In the genomic region with DNA sequence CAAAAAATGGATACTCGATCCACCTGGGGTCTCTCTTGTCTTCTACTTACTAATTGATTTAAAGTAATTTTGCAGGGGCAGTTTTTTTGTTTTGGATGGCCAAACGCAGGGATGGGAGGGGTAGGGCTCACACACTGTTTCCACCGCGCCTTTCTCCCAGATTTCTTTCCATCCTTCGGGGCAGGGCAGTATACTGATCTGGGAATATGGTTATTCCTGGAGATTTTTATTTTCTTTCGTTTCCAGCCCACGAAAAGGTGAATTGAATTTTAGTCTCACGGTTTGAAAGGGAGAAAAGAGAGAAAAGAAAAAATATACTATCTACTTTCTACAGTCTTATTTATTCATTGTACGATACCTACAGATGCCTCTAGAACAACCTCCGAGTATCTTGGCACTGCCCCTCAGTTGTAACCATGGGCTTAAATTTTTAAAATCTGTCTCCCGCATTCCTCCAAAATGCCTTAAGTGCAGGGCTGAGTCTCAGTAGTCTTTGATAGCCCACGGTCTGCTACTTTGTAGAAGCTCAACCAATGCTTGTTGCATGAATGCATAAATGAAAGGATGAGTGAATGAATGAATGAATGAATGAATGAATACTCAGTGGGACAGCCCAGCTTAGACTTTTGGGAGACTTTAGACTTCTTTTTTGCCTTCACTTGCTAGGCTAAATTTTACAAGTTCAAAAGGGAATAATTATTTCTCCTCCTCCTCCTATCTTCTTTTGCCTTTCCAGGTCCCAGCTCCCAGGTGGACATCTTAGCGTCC, we compare ENCODE assay signal across 8 cellular contexts. TPM values are rescaled to one million over a fixed set of nuclear protein-coding genes. Genes with fewer than 3 reads are reported as not detected.
DNase-seq lines count a peak whose midpoint lies in the region; TF ChIP-seq lines count a peak whose summit lies in the region.

No MANE protein-coding gene starts in this region.

- no peaks in the 10 kb centered on the region for H3K9me3 ChIP-seq in SJSA1 (replicated peaks)

- H3K27me3 ChIP-seq in SJSA1 (replicated peaks) = no peaks in the 10 kb centered on the region

- H3K36me3 ChIP-seq in SJSA1 = no peaks in the 10 kb centered on the region

- peak overlapping the region; percentile 49 for H3K4me3 ChIP-seq in SJSA1
- peak overlapping the region; percentile 86 for H3K4me3 ChIP-seq in fibroblast of villous mesenchyme (ENCODE audit: low read depth, low read length)
- peak overlapping the region; percentile 39 to 62 (median 52) for H3K4me3 ChIP-seq in skin epidermis

- H3K27ac ChIP-seq in SJSA1 (no peak overlapping the region), skin epidermis (peak overlapping the region in 10 of 21 experiments; percentile 55 to 87 (median 74))

- H3K4me1 ChIP-seq in SJSA1 (replicated peaks) = peaks cover 9% of the 10 kb centered on the region

- peak; percentile 43 for DNase-seq in DMS53 (lab: John Stamatoyannopoulos, UW)
- no peak for DNase-seq in DMS53 treated with DMSO at 0.1 percent for 48 hours (lab: John Stamatoyannopoulos, UW; ENCODE audit: unreplicated experiment)
- DNase-seq in SJSA1 (ENCODE audit: low read depth in 1 of 2, low spot score in 2 of 2) = peak in 1 of 2 experiments; percentile 72
- DNase-seq in fibroblast of villous mesenchyme (ENCODE audit: low read depth) = no peak
- no peak for DNase-seq in OCI-M2 (lab: John Stamatoyannopoulos, UW; ENCODE audit: unreplicated experiment)
- no peak for DNase-seq in GM19240 (ENCODE audit: insufficient read length, low spot score)
- no peak for DNase-seq in effector CD4-positive, alpha-beta T cell

- TF ChIP-seq CTCF in fibroblast of villous mesenchyme (IDR thresholded peaks at IDR 0.05; ENCODE audit: insufficient read depth, low read depth, low read length) = no peak

RNA-seq across cellular contexts. Expression of gene TRIM27, which starts 18.1 kb away (rescaled TPM):
- total RNA-seq in SJSA1 (2014; rRNA removed; shearing (Covaris generic)) = 38.2 and 61.4 TPM in 2 replicates
- total RNA-seq in fibroblast of villous mesenchyme = 57.0 and 76.9 TPM in 2 replicates
